Comparison of ENCODE assay signal across 1 cellular context in the genomic region with DNA sequence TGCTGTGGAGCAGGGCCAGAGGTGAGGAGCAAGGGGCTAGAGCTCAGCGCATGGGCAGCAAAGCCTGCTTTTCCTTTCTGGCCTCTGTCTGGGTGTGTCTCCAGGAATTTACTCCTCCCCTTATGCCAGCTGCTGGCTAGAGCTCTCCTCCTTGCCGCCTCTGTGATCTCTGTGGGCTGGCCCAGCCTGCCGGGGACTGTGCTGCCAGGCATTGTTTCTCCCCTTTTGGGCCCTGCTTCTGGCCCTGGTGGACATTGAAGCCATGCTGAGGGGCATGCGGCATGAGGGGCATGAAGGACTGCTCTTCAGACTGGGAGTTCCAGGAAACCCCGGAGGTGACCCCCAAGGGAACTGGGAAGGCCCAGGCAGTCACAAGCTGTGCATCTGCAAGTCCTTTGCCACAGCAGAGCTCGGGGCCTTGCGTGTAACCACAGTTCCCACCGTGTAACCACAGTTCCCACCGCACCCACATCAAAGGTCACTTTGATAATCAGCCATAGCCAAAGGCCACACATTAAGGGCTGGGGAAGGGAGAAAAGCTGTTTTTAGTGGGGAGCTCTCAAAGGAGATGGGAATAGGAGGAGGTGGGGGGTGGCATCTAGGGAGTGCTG.
TF ChIP-seq lines count a peak whose summit lies in the region.

No MANE protein-coding gene starts in this region.

TF ChIP-seq in IMR-90, 13 proteins besides CTCF, POLR2A, EP300 and RAD21 (continued from another document):
- no peak for TF ChIP-seq BHLHE40 (IDR thresholded peaks at IDR 0.05; ENCODE audit: low read depth, low read length)
- no peak for TF ChIP-seq MAZ (IDR thresholded peaks at IDR 0.05; ENCODE audit: borderline replicate concordance, low read depth, low read length)
- no peak for TF ChIP-seq MAFK (IDR thresholded peaks at IDR 0.05; ENCODE audit: low read depth, low read length)
TF ChIP-seq in IMR-90: peak in this region for 0.
